In the genomic region with DNA sequence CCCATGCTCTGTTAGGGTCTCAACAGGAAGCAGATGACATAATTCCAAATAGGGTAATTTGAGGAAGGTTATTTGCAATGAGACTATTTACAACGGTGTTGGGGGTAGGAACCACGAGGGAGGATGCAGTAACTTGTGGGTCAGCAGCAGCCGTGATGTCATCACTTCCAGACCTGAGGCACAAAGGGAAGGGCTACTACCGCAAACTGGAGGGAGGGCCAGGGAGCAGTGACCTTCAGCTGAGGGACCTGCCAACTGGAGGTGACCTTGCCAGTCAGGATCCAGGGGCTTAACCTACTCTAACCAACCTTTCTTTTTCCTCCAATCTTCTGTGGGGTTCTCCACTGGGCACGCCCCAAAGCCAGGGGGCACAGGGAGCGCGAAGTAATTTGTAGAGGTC, we compare ENCODE assay signal across 30 cellular contexts.
"Had no signal": no experiment of that assay in that cellular context is flagged by ENCODE, and none has a peak within 500 bp of the region (broad histone marks: within the 10 kb centered on the region; RNA-seq: fewer than 3 reads in every experiment).

No MANE protein-coding gene starts in this region.

- ATAC-seq: activated CD8-positive, alpha-beta memory T cell treated with anti-CD3 and anti-CD28 coated beads, Interleukin-2, amount 10 ng/mL, durations not matched to agents 7 days and 5 days; activated CD8-positive, alpha-beta T cell treated with anti-CD3 and anti-CD28 coated beads for 36 hours; foreskin keratinocyte; left lobe of liver; lower lobe of right lung; mucosa of descending colon; T-helper 17 cell; upper lobe of right lung had no signal

- H3K9ac ChIP-seq: parathyroid adenoma had no signal

- H3K27me3 Mint-ChIP-seq: activated naive CD8-positive, alpha-beta T cell had no signal

- DNase-seq: activated CD4-positive, alpha-beta T cell treated with anti-CD3 and anti-CD28 coated beads for 48 hours; activated CD8-positive, alpha-beta memory T cell treated with anti-CD3 and anti-CD28 coated beads, Interleukin-2, amount 10 ng/mL, durations not matched to agents 7 days and 5 days; activated CD8-positive, alpha-beta T cell treated with anti-CD3 and anti-CD28 coated beads for 36 hours; activated gamma-delta T cell treated with Interleukin-2 at 50 U/mL for 16 hours; activated T-cell treated with anti-CD3 and anti-CD28 coated beads for 4 hours; adrenal gland; brain microvascular endothelial cell; caudate nucleus; effector CD4-positive, alpha-beta T cell; foreskin keratinocyte; immature natural killer cell; lower lobe of right lung; mesendoderm; mucosa of descending colon; sigmoid colon; stimulated activated CD4-positive, alpha-beta T cell treated with anti-CD3 and anti-CD28 coated beads, Interleukin-2, amount 100 ng/mL, for 48 hours; stimulated activated naive CD4-positive, alpha-beta T cell; SW 1271; T-helper 17 cell; upper lobe of right lung had no signal

- H3K36me3 ChIP-seq: adrenal gland, ascending aorta, brain microvascular endothelial cell, lower lobe of right lung, sigmoid colon, thoracic aorta, upper lobe of right lung had no signal

- H3K4me3 Mint-ChIP-seq: activated CD8-positive, alpha-beta memory T cell treated with anti-CD3 and anti-CD28 coated beads, Interleukin-2, amount 10 ng/mL, durations not matched to agents 7 days and 5 days; activated CD8-positive, alpha-beta T cell treated with anti-CD3 and anti-CD28 coated beads for 36 hours; activated naive CD8-positive, alpha-beta T cell; activated T-helper 1 cell treated with anti-CD3 and anti-CD28 coated beads, Interleukin-12 subunit alpha, Interleukin-12 subunit beta, Interleukin-2, Interleukin-4 antibody, amounts not matched to agents 30 ng/mL and 10 ng/mL and 1 ng/mL, durations not matched to agents 14 hours and 24 hours and 36 hours; dendritic cell treated with granulocyte-macrophage colony-stimulating factor and Interleukin-4, amounts not matched to agents 40 ng/mL and 50 ng/mL, for 4 days; T-helper 17 cell had no signal

- H3K27me3 ChIP-seq: adrenal gland, ascending aorta, brain microvascular endothelial cell, foreskin keratinocyte, hepatocyte, sigmoid colon, upper lobe of right lung had no signal

- H3K9me3 Mint-ChIP-seq: activated CD8-positive, alpha-beta T cell treated with anti-CD3 and anti-CD28 coated beads for 36 hours; activated T-helper 1 cell treated with anti-CD3 and anti-CD28 coated beads, Interleukin-12 subunit alpha, Interleukin-12 subunit beta, Interleukin-2, Interleukin-4 antibody, amounts not matched to agents 30 ng/mL and 10 ng/mL and 1 ng/mL, durations not matched to agents 14 hours and 24 hours and 36 hours; immature natural killer cell had no signal

- H3K27ac Mint-ChIP-seq: activated CD8-positive, alpha-beta memory T cell treated with anti-CD3 and anti-CD28 coated beads, Interleukin-2, amount 10 ng/mL, durations not matched to agents 7 days and 5 days; activated CD8-positive, alpha-beta T cell treated with anti-CD3 and anti-CD28 coated beads for 36 hours; activated naive CD8-positive, alpha-beta T cell; activated T-helper 1 cell treated with anti-CD3 and anti-CD28 coated beads, Interleukin-12 subunit alpha, Interleukin-12 subunit beta, Interleukin-2, Interleukin-4 antibody, amounts not matched to agents 30 ng/mL and 10 ng/mL and 1 ng/mL, durations not matched to agents 14 hours and 24 hours and 36 hours; dendritic cell treated with granulocyte-macrophage colony-stimulating factor and Interleukin-4, amounts not matched to agents 40 ng/mL and 50 ng/mL, for 4 days; immature natural killer cell; T-helper 17 cell had no signal

- FAIRE-seq: endometrium had no signal

- H3K9me3 ChIP-seq: adrenal gland, ascending aorta, lower lobe of right lung, mucosa of descending colon, sigmoid colon, thoracic aorta, upper lobe of right lung had no signal

- H3K36me3 Mint-ChIP-seq: immature natural killer cell had no signal

- H3K4me1 ChIP-seq: parathyroid adenoma had no signal

- H3K4me2 ChIP-seq: hepatocyte, smooth muscle cell had no signal

- H3K27ac ChIP-seq: adrenal gland, ascending aorta, brain microvascular endothelial cell, foreskin keratinocyte, hepatocyte, lower lobe of right lung, parathyroid adenoma, sigmoid colon, thoracic aorta, upper lobe of right lung had no signal

- H2AFZ ChIP-seq: hepatocyte, parathyroid adenoma had no signal

- H3K4me3 ChIP-seq: adrenal gland, ascending aorta, hepatocyte, lower lobe of right lung, mucosa of descending colon, sigmoid colon, smooth muscle cell, thoracic aorta, upper lobe of right lung had no signal
